Comparison of ENCODE assay signal across 22 cellular contexts in genomic region chr21:15444118-15444960, GRCh38.
DNase-seq lines count a peak whose midpoint lies in the region; ATAC-seq and TF ChIP-seq lines count a peak whose summit lies in the region.
"Had no signal": no experiment of that assay in that cellular context is flagged by ENCODE, and none has a peak within 500 bp of the region (broad histone marks: within the 10 kb centered on the region; RNA-seq: fewer than 3 reads in every experiment).

No MANE protein-coding gene starts in this region.

- H3K36me3 Mint-ChIP-seq in H9 (ENCODE audit: insufficient read depth in 1 of 3, low read depth in 3 of 3), result peaks cover 14 to 27% (median 17%) of the 10 kb centered on the region in 3 experiments
- no peaks in the 10 kb centered on the region for H3K36me3 Mint-ChIP-seq in stimulated activated effector memory CD8-positive, alpha-beta T cell treated with anti-CD3 and anti-CD28 coated beads, Interleukin-12 subunit alpha, Interleukin-12 subunit beta, amount 100 ng/mL, for 72 hours
- H3K36me3 Mint-ChIP-seq: activated naive CD4-positive, alpha-beta T cell treated with anti-CD3 and anti-CD28 coated beads, Interleukin-2, amount 10 ng/mL, durations not matched to agents 7 days and 5 days had no signal

- no peak overlapping the region for H2BK15ac ChIP-seq in H9 (ENCODE audit: low read depth, low read length)

- H3K23ac ChIP-seq in H9 (ENCODE audit: insufficient read length, low read depth, low read length), result no peak overlapping the region

- H2AFZ ChIP-seq in H9 (ENCODE audit: low read length), result no peak overlapping the region

- H3K56ac ChIP-seq in H9 (ENCODE audit: insufficient read length, low read depth, low read length), result no peak overlapping the region

- H3K9me3 Mint-ChIP-seq in H9, result peaks cover 19 to 22% of the 10 kb centered on the region in 2 experiments
- peaks cover 5% of the 10 kb centered on the region for H3K9me3 Mint-ChIP-seq in stimulated activated effector memory CD8-positive, alpha-beta T cell treated with anti-CD3 and anti-CD28 coated beads, Interleukin-12 subunit alpha, Interleukin-12 subunit beta, amount 100 ng/mL, for 72 hours
- H3K9me3 Mint-ChIP-seq: activated naive CD4-positive, alpha-beta T cell treated with anti-CD3 and anti-CD28 coated beads, Interleukin-2, amount 10 ng/mL, durations not matched to agents 7 days and 5 days had no signal

- TF ChIP-seq CTCF in H9 (conservative IDR thresholded peaks at IDR 0.05), result no peak

- peak; percentile 76 for ATAC-seq in left lobe of liver
- peak; percentile 39 for ATAC-seq in stimulated activated effector memory CD8-positive, alpha-beta T cell treated with anti-CD3 and anti-CD28 coated beads, Interleukin-12 subunit alpha, Interleukin-12 subunit beta, amount 100 ng/mL, for 72 hours
- no peak for ATAC-seq in GM18502 (IDR thresholded peaks at IDR 0.05; ENCODE audit: poor library complexity, unreplicated experiment)
- no peak for ATAC-seq in GM21447 (IDR thresholded peaks at IDR 0.05; ENCODE audit: unreplicated experiment)
- ATAC-seq: foreskin keratinocyte; stimulated activated naive CD8-positive, alpha-beta T cell treated with anti-CD3 and anti-CD28 coated beads, Interleukin-15, Interleukin-2, amounts not matched to agents 100 U/mL and 50 U/mL, for 24 hours had no signal

- no peak overlapping the region for H3K4ac ChIP-seq in H9 (ENCODE audit: low read depth, low read length)

- no peak overlapping the region for H4K8ac ChIP-seq in H9 (replicated peaks; ENCODE audit: insufficient read length, low read depth, low read length)

- H3K79me2 ChIP-seq in H9 (ENCODE audit: insufficient read depth, low read length), result no peaks in the 10 kb centered on the region

- H3K4me2 ChIP-seq in H9 (ENCODE audit: insufficient read depth, insufficient read length, low read length), result no peak overlapping the region

- H3K9me3 ChIP-seq in H9 (ENCODE audit: control insufficient read depth, low read depth, low read length), result no peaks in the 10 kb centered on the region
- H3K9me3 ChIP-seq: MG63 had no signal

- no peak overlapping the region for H2BK120ac ChIP-seq in H9 (ENCODE audit: low read depth, low read length, poor library complexity, severe bottlenecking)

- H2BK5ac ChIP-seq in H9 (ENCODE audit: insufficient read length, low read length), result no peak overlapping the region

- no peak overlapping the region for H2AK5ac ChIP-seq in H9 (ENCODE audit: insufficient read length, low read length)

- H3T11ph ChIP-seq in H9 (ENCODE audit: low read length), result no peak overlapping the region

- no peak overlapping the region for H3K4me3 Mint-ChIP-seq in H9
- H3K4me3 Mint-ChIP-seq in stimulated activated effector memory CD8-positive, alpha-beta T cell treated with anti-CD3 and anti-CD28 coated beads, Interleukin-12 subunit alpha, Interleukin-12 subunit beta, amount 100 ng/mL, for 72 hours, result no peak overlapping the region
- H3K4me3 Mint-ChIP-seq: activated naive CD4-positive, alpha-beta T cell treated with anti-CD3 and anti-CD28 coated beads, Interleukin-2, amount 10 ng/mL, durations not matched to agents 7 days and 5 days; CD4-positive, alpha-beta T cell had no signal

- H3K27me3 ChIP-seq in H9 (ENCODE audit: insufficient read depth, low read length), result no peaks in the 10 kb centered on the region
- H3K27me3 ChIP-seq: foreskin keratinocyte, MG63, spleen had no signal

- H3K4me1 ChIP-seq in H9 (ENCODE audit: insufficient read depth, low read length), result peaks cover 11% of the 10 kb centered on the region; the same call in 1 of the 2 replicates
- H3K4me1 ChIP-seq: foreskin keratinocyte had no signal

- H2BK12ac ChIP-seq in H9 (ENCODE audit: insufficient read length, low read depth, low read length), result peak overlapping the region; percentile 25

- H3K23me2 ChIP-seq in H9 (ENCODE audit: insufficient read length, low read depth, low read length, poor library complexity, severe bottlenecking), result no peaks in the 10 kb centered on the region

- DNase-seq in H9 (peak; percentile 39), cerebellar cortex (ENCODE audit: low spot score) (peak; percentile 36), left lobe of liver (ENCODE audit: low spot score) (peak; percentile 81), SKM-1 (lab: John Stamatoyannopoulos, UW; ENCODE audit: unreplicated experiment) (no peak)
- no peak for DNase-seq in stimulated activated effector memory CD8-positive, alpha-beta T cell treated with anti-CD3 and anti-CD28 coated beads, Interleukin-12 subunit alpha, Interleukin-12 subunit beta, amount 100 ng/mL, for 72 hours (ENCODE audit: low spot score in 2 of 2)
- DNase-seq in activated CD4-positive, alpha-beta T cell treated with anti-CD3 and anti-CD28 coated beads for 48 hours, result no peak
- DNase-seq: activated CD4-positive, alpha-beta T cell treated with anti-CD3 and anti-CD28 coated beads for 1 hour; activated CD8-positive, alpha-beta memory T cell treated with anti-CD3 and anti-CD28 coated beads, Interleukin-2, amount 50 U/mL, for 48 hours; activated naive CD4-positive, alpha-beta T cell treated with anti-CD3 and anti-CD28 coated beads, Interleukin-2, amount 10 ng/mL, durations not matched to agents 7 days and 5 days; CD4-positive, alpha-beta T cell; effector CD8-positive, alpha-beta T cell; EL; MG63; midbrain; NCI-H2081 treated with DMSO at 0.1 percent for 48 hours; occipital lobe; spleen; stimulated activated naive CD8-positive, alpha-beta T cell treated with anti-CD3 and anti-CD28 coated beads, Interleukin-15, Interleukin-2, amounts not matched to agents 100 U/mL and 50 U/mL, for 24 hours; T-helper 1 cell had no signal

- no peak overlapping the region for H4K91ac ChIP-seq in H9 (ENCODE audit: insufficient read length, low read depth, low read length)

- no peak overlapping the region for H3K27ac ChIP-seq in H9 (ENCODE audit: insufficient read length, low read depth, low read length)
- H3K27ac ChIP-seq: foreskin keratinocyte had no signal

- H4K5ac ChIP-seq in H9 (ENCODE audit: insufficient read length, low read depth, low read length), result no peak overlapping the region

- H3K14ac ChIP-seq in H9 (ENCODE audit: insufficient read depth, low read length), result no peak overlapping the region

- no peaks in the 10 kb centered on the region for H3K79me1 ChIP-seq in H9 (ENCODE audit: insufficient read depth, low read depth, low read length, poor library complexity, severe bottlenecking)

- H2BK20ac ChIP-seq in H9 (ENCODE audit: low read depth, low read length, poor library complexity, severe bottlenecking), result no peak overlapping the region

- peak overlapping the region; percentile 52 for H3K18ac ChIP-seq in H9 (ENCODE audit: insufficient read length, low read depth, low read length)

- no peaks in the 10 kb centered on the region for H3K27me3 Mint-ChIP-seq in H9 (ENCODE audit: low read depth)
- H3K27me3 Mint-ChIP-seq: activated naive CD4-positive, alpha-beta T cell treated with anti-CD3 and anti-CD28 coated beads, Interleukin-2, amount 10 ng/mL, durations not matched to agents 7 days and 5 days; CD4-positive, alpha-beta T cell had no signal

- no CpG with 5 or more reads among the region's 7 CpGs for WGBS in H9 (ENCODE audit: extremely low coverage, insufficient read length, low lambda C conversion rate)

- H3K9ac ChIP-seq in H9 (ENCODE audit: extremely low read depth, insufficient read length, low read length), result no peak overlapping the region

- 0 out of 7 replicates have a peak overlapping the region, but pooled peaks of 1 of the 3 experiments have one; percentile 7 for H3K27ac Mint-ChIP-seq in H9
- no peak overlapping the region for H3K27ac Mint-ChIP-seq in stimulated activated effector memory CD8-positive, alpha-beta T cell treated with anti-CD3 and anti-CD28 coated beads, Interleukin-12 subunit alpha, Interleukin-12 subunit beta, amount 100 ng/mL, for 72 hours
- H3K27ac Mint-ChIP-seq: activated naive CD4-positive, alpha-beta T cell treated with anti-CD3 and anti-CD28 coated beads, Interleukin-2, amount 10 ng/mL, durations not matched to agents 7 days and 5 days; CD4-positive, alpha-beta T cell had no signal

- no peaks in the 10 kb centered on the region for H4K20me1 ChIP-seq in H9 (ENCODE audit: control insufficient read depth, insufficient read depth, insufficient read length)

- peaks cover 51 to 53% of the 10 kb centered on the region in 2 experiments for H3K4me1 Mint-ChIP-seq in H9
- H3K4me1 Mint-ChIP-seq in stimulated activated effector memory CD8-positive, alpha-beta T cell treated with anti-CD3 and anti-CD28 coated beads, Interleukin-12 subunit alpha, Interleukin-12 subunit beta, amount 100 ng/mL, for 72 hours, result peaks cover 5% of the 10 kb centered on the region
- H3K4me1 Mint-ChIP-seq: activated naive CD4-positive, alpha-beta T cell treated with anti-CD3 and anti-CD28 coated beads, Interleukin-2, amount 10 ng/mL, durations not matched to agents 7 days and 5 days had no signal

Comparison
In these comparisons a context has a peak if more than half of its experiments do, and no peak if none do; other contexts are left out.
1. DNase-seq: peak in H9 (single experiment), cerebellar cortex (single experiment) and left lobe of liver (single experiment); none in stimulated activated effector memory CD8-positive, alpha-beta T cell treated with anti-CD3 and anti-CD28 coated beads, Interleukin-12 subunit alpha, Interleukin-12 subunit beta, amount 100 ng/mL, for 72 hours (0 of 2), SKM-1 (single experiment) and activated CD4-positive, alpha-beta T cell treated with anti-CD3 and anti-CD28 coated beads for 48 hours (single experiment).
2. ATAC-seq: peak in left lobe of liver (single experiment) and stimulated activated effector memory CD8-positive, alpha-beta T cell treated with anti-CD3 and anti-CD28 coated beads, Interleukin-12 subunit alpha, Interleukin-12 subunit beta, amount 100 ng/mL, for 72 hours (single experiment); none in GM18502 (single experiment) and GM21447 (single experiment).